Comparison of ENCODE assay signal across 24 cellular contexts in genomic region chr14:36516719-36517241, GRCh38. TPM values are rescaled to one million over a fixed set of nuclear protein-coding genes. Genes with fewer than 3 reads are reported as not detected.
DNase-seq lines count a peak whose midpoint lies in the region; ATAC-seq and TF ChIP-seq lines count a peak whose summit lies in the region.
"Had no signal": no experiment of that assay in that cellular context is flagged by ENCODE, and none has a peak within 500 bp of the region (broad histone marks: within the 10 kb centered on the region; RNA-seq: fewer than 3 reads in every experiment).

No MANE protein-coding gene starts in this region.

- peak overlapping the region; percentile 19 for H3K18ac ChIP-seq in neuronal stem cell (ENCODE audit: low read length)

- DNase-seq in NCI-H510A treated with DMSO at 0.1 percent for 48 hours (lab: John Stamatoyannopoulos, UW), result peak; percentile 71
- DNase-seq in NCI-H510A (lab: John Stamatoyannopoulos, UW), result no peak
- DNase-seq in GM10266 (ENCODE audit: extremely low spot score), result peak; percentile 22
- no peak for DNase-seq in activated T-helper 1 cell treated with anti-CD3 and anti-CD28 coated beads, Interleukin-12 subunit alpha, Interleukin-12 subunit beta, Interleukin-2, Interleukin-4 antibody, amounts not matched to agents 30 ng/mL and 10 ng/mL and 1 ng/mL, durations not matched to agents 14 hours and 24 hours and 36 hours (ENCODE audit: low spot score)
- no peak for DNase-seq in neuronal stem cell (ENCODE audit: low spot score)
- DNase-seq in activated naive CD4-positive, alpha-beta T cell treated with anti-CD3 and anti-CD28 coated beads for 36 hours, result no peak
- DNase-seq in pons (ENCODE audit: low spot score), result no peak
- DNase-seq: activated CD4-positive, CD25-positive, alpha-beta regulatory T cell treated with anti-CD3 and anti-CD28 coated beads, Interleukin-2, amount 50 U/mL, for 72 hours; activated CD8-positive, alpha-beta memory T cell treated with anti-CD3 and anti-CD28 coated beads, Interleukin-2, amount 50 U/mL, for 48 hours; activated naive CD4-positive, alpha-beta T cell; brain microvascular endothelial cell; CD4-positive, alpha-beta T cell; Karpas-422; naive thymus-derived CD4-positive, alpha-beta T cell; NCI-H1930; stimulated activated naive CD8-positive, alpha-beta T cell treated with anti-CD3 and anti-CD28 coated beads, Interleukin-15, amount 100 ng/mL, for 72 hours; T-helper 2 cell; uterus had no signal

- H3K4me3 ChIP-seq in neuronal stem cell (ENCODE audit: low read length in 2 of 2), result no peak overlapping the region
- H3K4me3 ChIP-seq: gastroesophageal sphincter, GM12878, uterus had no signal

- H2BK12ac ChIP-seq in neuronal stem cell (ENCODE audit: low read length), result peak overlapping the region; percentile 35

- ATAC-seq in GM21526 (IDR thresholded peaks at IDR 0.05; ENCODE audit: low FRiP score, unreplicated experiment), result no peak
- ATAC-seq: gastroesophageal sphincter; naive thymus-derived CD4-positive, alpha-beta T cell had no signal

- no peak overlapping the region for H3K4me2 ChIP-seq in neuronal stem cell (ENCODE audit: insufficient read depth, low read length, poor library complexity, severe bottlenecking)

- H3K4me1 ChIP-seq in neuronal stem cell (ENCODE audit: control insufficient read depth in 2 of 2, insufficient read depth in 1 of 2, low read depth in 1 of 2, low read length in 2 of 2), result peaks cover 0 to 15% of the 10 kb centered on the region in 2 donors

- peak overlapping the region; percentile 23 for H3K27ac Mint-ChIP-seq in activated T-helper 1 cell treated with anti-CD3 and anti-CD28 coated beads, Interleukin-12 subunit alpha, Interleukin-12 subunit beta, Interleukin-2, Interleukin-4 antibody, amounts not matched to agents 30 ng/mL and 10 ng/mL and 1 ng/mL, durations not matched to agents 14 hours and 24 hours and 36 hours
- H3K27ac Mint-ChIP-seq in activated naive CD4-positive, alpha-beta T cell treated with anti-CD3 and anti-CD28 coated beads for 36 hours, result no peak overlapping the region
- H3K27ac Mint-ChIP-seq: CD4-positive, alpha-beta T cell; dendritic cell treated with granulocyte-macrophage colony-stimulating factor and Interleukin-4, amounts not matched to agents 40 ng/mL and 50 ng/mL, for 4 days had no signal

- no peak overlapping the region for H2AFZ ChIP-seq in neuronal stem cell (ENCODE audit: low read length)

- no CpG with 5 or more reads among the region's 16 CpGs for WGBS in neuronal stem cell (ENCODE audit: extremely low coverage in 2 of 2, insufficient read length in 2 of 2, insufficient replicate concordance in 1 of 2), 2 donors

- H3K9me3 Mint-ChIP-seq in activated T-helper 1 cell treated with anti-CD3 and anti-CD28 coated beads, Interleukin-12 subunit alpha, Interleukin-12 subunit beta, Interleukin-2, Interleukin-4 antibody, amounts not matched to agents 30 ng/mL and 10 ng/mL and 1 ng/mL, durations not matched to agents 14 hours and 24 hours and 36 hours, result no peaks in the 10 kb centered on the region
- no peaks in the 10 kb centered on the region for H3K9me3 Mint-ChIP-seq in activated naive CD4-positive, alpha-beta T cell treated with anti-CD3 and anti-CD28 coated beads for 36 hours
- H3K9me3 Mint-ChIP-seq: CD4-positive, alpha-beta T cell; dendritic cell treated with granulocyte-macrophage colony-stimulating factor and Interleukin-4, amounts not matched to agents 40 ng/mL and 50 ng/mL, for 4 days; stimulated activated naive CD8-positive, alpha-beta T cell treated with anti-CD3 and anti-CD28 coated beads, Interleukin-15, amount 100 ng/mL, for 72 hours had no signal

- no peak overlapping the region for H2BK15ac ChIP-seq in neuronal stem cell (ENCODE audit: low read length)

- no peak overlapping the region for H3K27ac ChIP-seq in neuronal stem cell (replicated peaks; ENCODE audit: low read length)
- H3K27ac ChIP-seq: brain microvascular endothelial cell, gastroesophageal sphincter, uterus had no signal

- TF ChIP-seq CTCF in GM10266 (IDR thresholded peaks at IDR 0.05; ENCODE audit: control insufficient read depth, insufficient read depth, low read depth, missing control alignments), result no peak

- peak overlapping the region; percentile 31 for H3K14ac ChIP-seq in neuronal stem cell (ENCODE audit: low read length)

- CTCF ChIA-PET in activated naive CD4-positive, alpha-beta T cell treated with anti-CD3 and anti-CD28 coated beads for 36 hours (lab: Charles Lee), result interaction anchor here (0.6 kb wide), 2 partner anchors 31 to 38 kb away, joined by 4 read pairs; no protein-coding TSS in a partner anchor

- H2AK5ac ChIP-seq in neuronal stem cell (ENCODE audit: low read depth, low read length), result no peak overlapping the region

- H3K4ac ChIP-seq in neuronal stem cell (ENCODE audit: low read length), result no peak overlapping the region

- no peak overlapping the region for H3K4me3 Mint-ChIP-seq in activated T-helper 1 cell treated with anti-CD3 and anti-CD28 coated beads, Interleukin-12 subunit alpha, Interleukin-12 subunit beta, Interleukin-2, Interleukin-4 antibody, amounts not matched to agents 30 ng/mL and 10 ng/mL and 1 ng/mL, durations not matched to agents 14 hours and 24 hours and 36 hours
- no peak overlapping the region for H3K4me3 Mint-ChIP-seq in activated naive CD4-positive, alpha-beta T cell treated with anti-CD3 and anti-CD28 coated beads for 36 hours
- H3K4me3 Mint-ChIP-seq: CD4-positive, alpha-beta T cell; dendritic cell treated with granulocyte-macrophage colony-stimulating factor and Interleukin-4, amounts not matched to agents 40 ng/mL and 50 ng/mL, for 4 days; stimulated activated naive CD8-positive, alpha-beta T cell treated with anti-CD3 and anti-CD28 coated beads, Interleukin-15, amount 100 ng/mL, for 72 hours had no signal

- H4K91ac ChIP-seq in neuronal stem cell (ENCODE audit: low read depth, low read length, poor library complexity), result no peak overlapping the region

- H3K9me3 ChIP-seq in neuronal stem cell (replicated peaks in 1 of 2; ENCODE audit: control insufficient read depth in 2 of 2, insufficient read depth in 1 of 2, low read depth in 1 of 2, low read length in 2 of 2), result no peaks in the 10 kb centered on the region
- H3K9me3 ChIP-seq: gastroesophageal sphincter, uterus had no signal

- H3K23ac ChIP-seq in neuronal stem cell (ENCODE audit: low read depth, low read length, poor library complexity), result peak overlapping the region; percentile 87

- no peak overlapping the region for H3K9ac ChIP-seq in neuronal stem cell (ENCODE audit: low read depth, low read length, poor library complexity)

- no peaks in the 10 kb centered on the region for H3K4me1 Mint-ChIP-seq in activated T-helper 1 cell treated with anti-CD3 and anti-CD28 coated beads, Interleukin-12 subunit alpha, Interleukin-12 subunit beta, Interleukin-2, Interleukin-4 antibody, amounts not matched to agents 30 ng/mL and 10 ng/mL and 1 ng/mL, durations not matched to agents 14 hours and 24 hours and 36 hours (ENCODE audit: low read depth)
- H3K4me1 Mint-ChIP-seq in activated naive CD4-positive, alpha-beta T cell treated with anti-CD3 and anti-CD28 coated beads for 36 hours (ENCODE audit: low read depth), result peaks cover 16% of the 10 kb centered on the region

- H2BK5ac ChIP-seq in neuronal stem cell (ENCODE audit: low read length), result no peak overlapping the region

- H3K36me3 Mint-ChIP-seq in activated T-helper 1 cell treated with anti-CD3 and anti-CD28 coated beads, Interleukin-12 subunit alpha, Interleukin-12 subunit beta, Interleukin-2, Interleukin-4 antibody, amounts not matched to agents 30 ng/mL and 10 ng/mL and 1 ng/mL, durations not matched to agents 14 hours and 24 hours and 36 hours (ENCODE audit: low read depth), result no peaks in the 10 kb centered on the region
- no peaks in the 10 kb centered on the region for H3K36me3 Mint-ChIP-seq in activated naive CD4-positive, alpha-beta T cell treated with anti-CD3 and anti-CD28 coated beads for 36 hours (ENCODE audit: low read depth)
- H3K36me3 Mint-ChIP-seq: naive thymus-derived CD4-positive, alpha-beta T cell had no signal

- H3K27me3 ChIP-seq in neuronal stem cell (ENCODE audit: control insufficient read depth in 3 of 3, insufficient read depth in 3 of 3, low read depth in 1 of 3, low read length in 3 of 3), result peaks cover 76 to 100% (median 100%) of the 10 kb centered on the region in 3 experiments

- no peak overlapping the region for H4K8ac ChIP-seq in neuronal stem cell (ENCODE audit: low read depth, low read length)

- intact Hi-C loops in activated T-helper 1 cell treated with anti-CD3 and anti-CD28 coated beads, Interleukin-12 subunit alpha, Interleukin-12 subunit beta, Interleukin-2, Interleukin-4 antibody, amounts not matched to agents 30 ng/mL and 10 ng/mL and 1 ng/mL, durations not matched to agents 14 hours and 24 hours and 36 hours (cut with micrococcal nuclease), result loop anchor here (5.0 kb wide), 1 partner anchor 1071 kb away; no protein-coding TSS in a partner anchor
- intact Hi-C loops in activated naive CD4-positive, alpha-beta T cell treated with anti-CD3 and anti-CD28 coated beads for 36 hours (cut with micrococcal nuclease), result loop anchor here (5.0 kb wide), 1 partner anchor 1081 kb away; the partner anchor contains the start of genes FOXA1 and TTC6

- no peaks in the 10 kb centered on the region for H3K36me3 ChIP-seq in neuronal stem cell (replicated peaks in 1 of 2; ENCODE audit: control insufficient read depth in 2 of 2, insufficient read depth in 2 of 2, low read length in 2 of 2)
- H3K36me3 ChIP-seq: brain microvascular endothelial cell, gastroesophageal sphincter, uterus had no signal

- H3K27me3 Mint-ChIP-seq in activated T-helper 1 cell treated with anti-CD3 and anti-CD28 coated beads, Interleukin-12 subunit alpha, Interleukin-12 subunit beta, Interleukin-2, Interleukin-4 antibody, amounts not matched to agents 30 ng/mL and 10 ng/mL and 1 ng/mL, durations not matched to agents 14 hours and 24 hours and 36 hours (ENCODE audit: insufficient read depth), result peaks cover 66% of the 10 kb centered on the region
- peaks cover 68% of the 10 kb centered on the region for H3K27me3 Mint-ChIP-seq in activated naive CD4-positive, alpha-beta T cell treated with anti-CD3 and anti-CD28 coated beads for 36 hours (ENCODE audit: low read depth)

- H2BK120ac ChIP-seq in neuronal stem cell (ENCODE audit: low read depth, low read length), result no peak overlapping the region

- H3K79me1 ChIP-seq in neuronal stem cell (ENCODE audit: low read depth, low read length), result no peaks in the 10 kb centered on the region

RNA-seq across cellular contexts. Expression of gene NKX2-1, which starts 3.3 kb away (rescaled TPM):
- total RNA-seq in activated T-helper 1 cell treated with anti-CD3 and anti-CD28 coated beads, Interleukin-12 subunit alpha, Interleukin-12 subunit beta, Interleukin-2, Interleukin-4 antibody, amounts not matched to agents 30 ng/mL and 10 ng/mL and 1 ng/mL, durations not matched to agents 14 hours and 24 hours and 36 hours, result not detected in 2 replicates
- 0.10 TPM for polyA plus RNA-seq in neuronal stem cell (2013, experiment 1 of 2)
- polyA plus RNA-seq in neuronal stem cell (2013, experiment 2 of 2), result 0.03 TPM
- not detected for total RNA-seq in activated naive CD4-positive, alpha-beta T cell treated with anti-CD3 and anti-CD28 coated beads for 36 hours
- total RNA-seq: CD4-positive, alpha-beta T cell; epithelial cell of proximal tubule; gastroesophageal sphincter; GM12878; lower leg skin; naive thymus-derived CD4-positive, alpha-beta T cell; uterus had no signal
- polyA plus RNA-seq: naive thymus-derived CD4-positive, alpha-beta T cell had no signal

Comparison
In these comparisons a context has a peak if more than half of its experiments do, and no peak if none do; other contexts are left out.
1. DNase-seq: peak in NCI-H510A treated with DMSO at 0.1 percent for 48 hours (single experiment) and GM10266 (single experiment); none in NCI-H510A (single experiment), activated T-helper 1 cell treated with anti-CD3 and anti-CD28 coated beads, Interleukin-12 subunit alpha, Interleukin-12 subunit beta, Interleukin-2, Interleukin-4 antibody, amounts not matched to agents 30 ng/mL and 10 ng/mL and 1 ng/mL, durations not matched to agents 14 hours and 24 hours and 36 hours (single experiment), neuronal stem cell (single experiment), activated naive CD4-positive, alpha-beta T cell treated with anti-CD3 and anti-CD28 coated beads for 36 hours (single experiment) and pons (single experiment).